In genomic region chr16:9258423-9259051, GRCh38 we compare ENCODE assay signal across 8 cellular contexts.
DNase-seq lines count a peak whose midpoint lies in the region; TF ChIP-seq lines count a peak whose summit lies in the region.

No MANE protein-coding gene starts in this region.

- H2BK15ac ChIP-seq in mesenchymal stem cell (ENCODE audit: low read depth, poor library complexity, severe bottlenecking) = no peak overlapping the region

- H3K4me3 ChIP-seq in H7 (ENCODE audit: insufficient read depth, low read depth, low read length) (no peak overlapping the region), OCI-LY7 (ENCODE audit: low read depth, low read length, poor library complexity, severe bottlenecking) (no peak overlapping the region), mesenchymal stem cell (ENCODE audit: insufficient read depth in 1 of 2, low read depth in 1 of 2, low read length in 2 of 2) (no peak overlapping the region)

- H3K36me3 ChIP-seq in H7 (replicated peaks; ENCODE audit: control insufficient read depth, insufficient read depth, low read length) (no peaks in the 10 kb centered on the region), OCI-LY7 (ENCODE audit: insufficient read depth, low read length) (no peaks in the 10 kb centered on the region), mesenchymal stem cell (ENCODE audit: control insufficient read depth in 1 of 2, insufficient read depth in 2 of 2, low read depth in 1 of 2, low read length in 2 of 2) (no peaks in the 10 kb centered on the region)

- no peak overlapping the region for H2BK12ac ChIP-seq in mesenchymal stem cell (ENCODE audit: low read length in 2 of 2)

- intact Hi-C loops in OCI-LY7 (cut with micrococcal nuclease; ENCODE audit: unreplicated experiment) = loop anchor here (5.0 kb wide), 1 partner anchor 121 kb away; no protein-coding TSS in a partner anchor

- BruUV-seq in OCI-LY7 (replicated peaks; lab: Mats Ljungman, UMichigan) = no TSS peak

- no peak overlapping the region for H3K4ac ChIP-seq in mesenchymal stem cell (ENCODE audit: low read depth in 1 of 2, low read length in 2 of 2)

- no peak overlapping the region for H4K8ac ChIP-seq in mesenchymal stem cell (ENCODE audit: low read length)

- H2AFZ ChIP-seq in OCI-LY7 (ENCODE audit: low read length) = peak overlapping the region; percentile 79
- no peak overlapping the region for H2AFZ ChIP-seq in mesenchymal stem cell (ENCODE audit: low read depth, low read length)

- CTCF ChIA-PET in OCI-LY7 (lab: Charles Lee; ENCODE audit: unreplicated experiment) = no interaction called here

- H2BK5ac ChIP-seq in mesenchymal stem cell (ENCODE audit: low read depth, low read length, poor library complexity, severe bottlenecking) = no peak overlapping the region

- peak overlapping the region; percentile 27 for H4K91ac ChIP-seq in mesenchymal stem cell (ENCODE audit: low read length)

- no peaks in the 10 kb centered on the region for H3K79me1 ChIP-seq in mesenchymal stem cell (replicated peaks; ENCODE audit: low read length, poor library complexity, severe bottlenecking)

- H3K27ac ChIP-seq in OCI-LY7 (ENCODE audit: low read depth, low read length, poor library complexity, severe bottlenecking) (no peak overlapping the region), mesenchymal stem cell (ENCODE audit: low read length, poor library complexity, severe bottlenecking) (no peak overlapping the region)

- no peak overlapping the region for H2AK5ac ChIP-seq in mesenchymal stem cell (ENCODE audit: low read length, severe bottlenecking)

- TF ChIP-seq CTCF in OCI-LY7 (conservative IDR thresholded peaks at IDR 0.05; ENCODE audit: low read length) = peak; percentile 95

- no peaks in the 10 kb centered on the region for H3K79me2 ChIP-seq in OCI-LY7 (ENCODE audit: insufficient read depth, low read depth, low read length)

- H3K9me3 ChIP-seq in OCI-LY7 (ENCODE audit: low read length) (no peaks in the 10 kb centered on the region), mesenchymal stem cell (ENCODE audit: control insufficient read depth, low read length) (no peaks in the 10 kb centered on the region)

- no peak overlapping the region for H2BK120ac ChIP-seq in mesenchymal stem cell (ENCODE audit: low read depth, low read length)

- no peak overlapping the region for H3K9ac ChIP-seq in mesenchymal stem cell (ENCODE audit: low read length)

- H3K9me2 ChIP-seq in OCI-LY7 (ENCODE audit: insufficient read depth, low read length) = no peaks in the 10 kb centered on the region

- no peak overlapping the region for H3K23ac ChIP-seq in mesenchymal stem cell (ENCODE audit: low read length in 2 of 2)

- POLR2A ChIA-PET in OCI-LY7 (lab: Charles Lee) = interaction anchor here (0.7 kb wide), 1 partner anchor 15 kb away, joined by 4 read pairs; no protein-coding TSS in a partner anchor

- 53% methylated on average over 13 of the region's 14 CpGs for WGBS in mesenchymal stem cell

- no peak overlapping the region for H3K18ac ChIP-seq in mesenchymal stem cell (ENCODE audit: low read depth in 1 of 2, low read length in 2 of 2)

- H3K4me2 ChIP-seq in OCI-LY7 (ENCODE audit: low read length) = no peak overlapping the region
- H3K4me2 ChIP-seq in mesenchymal stem cell (ENCODE audit: low read length, poor library complexity, severe bottlenecking) = no peak overlapping the region

- H3K14ac ChIP-seq in mesenchymal stem cell (ENCODE audit: low read length in 2 of 2) = no peak overlapping the region

- H3K4me1 ChIP-seq in OCI-LY7 (ENCODE audit: insufficient read depth, low read length, poor library complexity, severe bottlenecking) = no peaks in the 10 kb centered on the region
- H3K4me1 ChIP-seq in mesenchymal stem cell (ENCODE audit: control insufficient read depth, insufficient read depth, low read depth, low read length) = no peaks in the 10 kb centered on the region

- H3K27me3 ChIP-seq in H7 (ENCODE audit: control insufficient read depth, insufficient read depth, low read length) (no peaks in the 10 kb centered on the region), mesenchymal stem cell (ENCODE audit: control insufficient read depth in 1 of 2, insufficient read depth in 1 of 2, low read length in 2 of 2) (peaks cover 0 to 22% of the 10 kb centered on the region in 2 experiments)

- peak; percentile 69 for DNase-seq in DMS 273 (lab: John Stamatoyannopoulos, UW; ENCODE audit: unreplicated experiment)
- no peak for DNase-seq in DMS 273 treated with DMSO at 0.1 percent for 48 hours (lab: John Stamatoyannopoulos, UW)
- peak; percentile 77 for DNase-seq in H7
- peak; percentile 70 for DNase-seq in OCI-LY7 (ENCODE audit: low spot score)
- DNase-seq in dermis blood vessel endothelial cell = peak; percentile 29
- no peak for DNase-seq in mesenchymal stem cell
- DNase-seq in GOT3 (lab: John Stamatoyannopoulos, UW) = no peak
- no peak for DNase-seq in foreskin melanocyte

- no peaks in the 10 kb centered on the region for H4K20me1 ChIP-seq in OCI-LY7 (ENCODE audit: insufficient read depth, low read length)

Comparison
In these comparisons a context has a peak if more than half of its experiments do, and no peak if none do; other contexts are left out.
1. DNase-seq: peak in DMS 273 (single experiment), H7 (single experiment), OCI-LY7 (single experiment) and dermis blood vessel endothelial cell (single experiment); none in DMS 273 treated with DMSO at 0.1 percent for 48 hours (single experiment), mesenchymal stem cell (single experiment), GOT3 (single experiment) and foreskin melanocyte (single experiment).